In the genomic region with DNA sequence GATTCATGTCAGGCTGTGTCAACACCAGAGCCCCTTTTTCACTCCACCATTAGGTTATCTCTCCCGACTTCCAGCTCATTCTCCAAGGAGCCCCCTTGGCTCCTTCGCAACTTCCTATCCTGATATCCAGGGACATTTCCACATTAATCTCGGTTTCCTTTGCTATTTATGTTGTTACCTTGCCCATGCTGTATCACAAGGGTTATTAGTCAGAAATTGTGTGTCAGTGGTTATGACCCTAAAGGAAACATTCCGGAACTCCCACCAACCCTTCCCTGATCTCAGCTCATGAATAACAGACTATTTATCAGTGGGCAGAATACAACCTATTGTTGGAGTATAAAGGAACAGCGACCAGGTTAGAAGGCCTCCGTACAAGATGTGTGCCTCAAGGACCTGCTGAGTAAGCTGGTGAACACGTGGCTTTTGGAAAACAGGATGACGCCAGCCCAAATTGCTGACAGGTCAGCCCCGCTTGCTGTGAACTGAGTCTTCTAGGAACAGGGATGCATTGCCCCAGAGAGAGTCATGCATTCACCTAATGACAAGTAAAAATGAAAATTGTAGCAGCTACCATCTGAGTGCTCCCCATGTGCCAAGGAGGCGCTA, we compare ENCODE assay signal across 20 cellular contexts.
DNase-seq lines count a peak whose midpoint lies in the region; ATAC-seq, FAIRE-seq and TF ChIP-seq lines count a peak whose summit lies in the region.
"Had no signal": no experiment of that assay in that cellular context is flagged by ENCODE, and none has a peak within 500 bp of the region (broad histone marks: within the 10 kb centered on the region; RNA-seq: fewer than 3 reads in every experiment).

No MANE protein-coding gene starts in this region.

- no peak overlapping the region for H3K4me2 ChIP-seq in PC-3 (ENCODE audit: low read length)
- peak overlapping the region; percentile 41 for H3K4me2 ChIP-seq in endothelial cell of umbilical vein (ENCODE audit: insufficient read depth, low read length)
- no peak overlapping the region for H3K4me2 ChIP-seq in parathyroid adenoma (ENCODE audit: low read length)

- dilution Hi-C loops in endothelial cell of umbilical vein (cut with MboI; ENCODE audit: extremely low pct_ligation_motif_present, low sequenced_read_pairs): no loop called here

- 69 to 72% methylated on average over 10 of the region's 10 CpGs for WGBS in heart right ventricle, 2 donors

- no peak overlapping the region for H2AFZ ChIP-seq in PC-3 (ENCODE audit: low read length)
- H2AFZ ChIP-seq in endothelial cell of umbilical vein (ENCODE audit: low read depth, low read length): no peak overlapping the region
- no peak overlapping the region for H2AFZ ChIP-seq in parathyroid adenoma

- DNase-seq in heart right ventricle (no peak), left ventricle myocardium inferior (no peak), PC-3 (no peak), endothelial cell of umbilical vein (ENCODE audit: low read depth, low spot score) (peak; percentile 95), chondrocyte (ENCODE audit: low spot score) (no peak)
- no peak for DNase-seq in activated effector memory CD4-positive, alpha-beta T cell treated with anti-CD3 and anti-CD28 coated beads, Interleukin-2, amount 50 U/mL, for 16 hours
- DNase-seq: BE2C; CD4-positive, CD25-positive, alpha-beta regulatory T cell; DMS153; GDM1; H9; NCI-H1092 treated with DMSO at 0.1 percent for 48 hours; NCI-H146; NCI-H2081; NCI-H510A; NCI-H748 treated with DMSO at 0.1 percent for 48 hours; SHP77 treated with DMSO at 0.1 percent for 48 hours had no signal

- TF ChIP-seq CTCF in heart right ventricle (IDR thresholded peaks at IDR 0.05): no peak
- TF ChIP-seq CTCF in left ventricle myocardium inferior (IDR thresholded peaks at IDR 0.05; ENCODE audit: borderline replicate concordance): no peak
- TF ChIP-seq CTCF in PC-3 (conservative IDR thresholded peaks at IDR 0.05; ENCODE audit: low read depth, low read length): no peak
- no peak for TF ChIP-seq CTCF in endothelial cell of umbilical vein (IDR thresholded peaks at IDR 0.05; ENCODE audit: extremely low read depth in 1 of 2, insufficient read depth in 1 of 2, low read depth in 1 of 2, low read length in 2 of 2)
- no peak for TF ChIP-seq CTCF in parathyroid adenoma (IDR thresholded peaks at IDR 0.05)
- TF ChIP-seq CTCF in chondrocyte (IDR thresholded peaks at IDR 0.05): no peak

- no peaks in the 10 kb centered on the region for H3K36me3 ChIP-seq in heart right ventricle
- H3K36me3 ChIP-seq in left ventricle myocardium inferior: no peaks in the 10 kb centered on the region
- H3K36me3 ChIP-seq in PC-3 (ENCODE audit: low read depth, low read length): no peaks in the 10 kb centered on the region
- H3K36me3 ChIP-seq in endothelial cell of umbilical vein (ENCODE audit: control insufficient read depth in 2 of 2, extremely low read depth in 1 of 2, insufficient read depth in 2 of 2, low read length in 2 of 2): no peaks in the 10 kb centered on the region
- no peaks in the 10 kb centered on the region for H3K36me3 ChIP-seq in parathyroid adenoma (ENCODE audit: control insufficient read depth, insufficient read depth, low read length)
- H3K36me3 ChIP-seq: BE2C had no signal

- H3K27me3 Mint-ChIP-seq in chondrocyte (ENCODE audit: low read depth): no peaks in the 10 kb centered on the region
- H3K27me3 Mint-ChIP-seq: CD4-positive, CD25-positive, alpha-beta regulatory T cell; IgD-negative memory B cell had no signal

- no peaks in the 10 kb centered on the region for H3K27me3 ChIP-seq in heart right ventricle
- no peaks in the 10 kb centered on the region for H3K27me3 ChIP-seq in left ventricle myocardium inferior (ENCODE audit: low read depth)
- H3K27me3 ChIP-seq in PC-3 (ENCODE audit: low read length): no peaks in the 10 kb centered on the region
- no peaks in the 10 kb centered on the region for H3K27me3 ChIP-seq in endothelial cell of umbilical vein (ENCODE audit: control insufficient read depth in 2 of 2, insufficient read depth in 2 of 2, low read length in 2 of 2)
- H3K27me3 ChIP-seq in parathyroid adenoma (ENCODE audit: control insufficient read depth, insufficient read depth, low read length): no peaks in the 10 kb centered on the region
- H3K27me3 ChIP-seq: BE2C had no signal

- no peaks in the 10 kb centered on the region for H3K9me1 ChIP-seq in endothelial cell of umbilical vein (replicated peaks; ENCODE audit: control insufficient read depth, extremely low read depth, insufficient read depth, low read length)

- no peak overlapping the region for H3K27ac Mint-ChIP-seq in chondrocyte (ENCODE audit: unreplicated experiment)
- H3K27ac Mint-ChIP-seq: CD4-positive, CD25-positive, alpha-beta regulatory T cell; H9; IgD-negative memory B cell had no signal

- H3K9ac ChIP-seq in PC-3 (ENCODE audit: low read length) (no peak overlapping the region), endothelial cell of umbilical vein (replicated peaks; ENCODE audit: extremely low read depth, insufficient read depth, low read length) (no peak overlapping the region), parathyroid adenoma (no peak overlapping the region)

- H3K4me1 Mint-ChIP-seq in chondrocyte (ENCODE audit: low read depth): no peaks in the 10 kb centered on the region
- H3K4me1 Mint-ChIP-seq: CD4-positive, CD25-positive, alpha-beta regulatory T cell had no signal

- POLR2A ChIA-PET in PC-3 (lab: Charles Lee; ENCODE audit: unreplicated experiment) (no interaction called here), endothelial cell of umbilical vein (lab: Charles Lee) (interaction anchor here (0.6 to 1.2 kb wide), 3 partner anchors 22 to 1891 kb away, joined by 3 read pairs; no protein-coding TSS in a partner anchor)

- BruUV-seq in PC-3 (replicated peaks; lab: Mats Ljungman, UMichigan): no TSS peak
- no TSS peak for BruUV-seq in endothelial cell of umbilical vein (replicated peaks; lab: Mats Ljungman, UMichigan)

- TF ChIP-seq POLR2A in endothelial cell of umbilical vein (IDR thresholded peaks at IDR 0.05; ENCODE audit: low read depth, low read length): no peak

- H4K20me1 ChIP-seq in PC-3 (ENCODE audit: low read length) (no peaks in the 10 kb centered on the region), endothelial cell of umbilical vein (replicated peaks; ENCODE audit: control insufficient read depth, extremely low read depth, insufficient read depth, low read length) (no peaks in the 10 kb centered on the region)

- H3K4me3 ChIP-seq in heart right ventricle: no peak overlapping the region
- H3K4me3 ChIP-seq in left ventricle myocardium inferior: no peak overlapping the region
- H3K4me3 ChIP-seq in PC-3 (ENCODE audit: low read length): no peak overlapping the region
- H3K4me3 ChIP-seq in endothelial cell of umbilical vein (replicated peaks in 1 of 3; ENCODE audit: insufficient read depth in 1 of 3, low read depth in 1 of 3, low read length in 3 of 3): no peak overlapping the region
- H3K4me3 ChIP-seq in parathyroid adenoma (ENCODE audit: low read depth, low read length): no peak overlapping the region

- H3K4me3 Mint-ChIP-seq in chondrocyte (ENCODE audit: unreplicated experiment): no peak overlapping the region
- H3K4me3 Mint-ChIP-seq: CD4-positive, CD25-positive, alpha-beta regulatory T cell; H9; IgD-negative memory B cell had no signal

- CTCF ChIA-PET in PC-3 (lab: Charles Lee) (no interaction called here), endothelial cell of umbilical vein (lab: Charles Lee) (interaction anchor here (1.1 to 3.0 kb wide), 10 partner anchors 8 to 1120 kb away, joined by 3 to 15 read pairs (median 4); partner anchors contain the start of gene PLPP3)

- H3K79me2 ChIP-seq in PC-3 (ENCODE audit: low read length): no peaks in the 10 kb centered on the region
- no peaks in the 10 kb centered on the region for H3K79me2 ChIP-seq in endothelial cell of umbilical vein (ENCODE audit: control insufficient read depth, insufficient read depth, low read length)
- no peaks in the 10 kb centered on the region for H3K79me2 ChIP-seq in parathyroid adenoma

- intact Hi-C loops in heart right ventricle (cut with DNase I): loop anchor here in 1 of 10 donors (5.0 kb wide), 1 partner anchor 46 kb away; no protein-coding TSS in a partner anchor
- intact Hi-C loops in left ventricle myocardium inferior (cut with micrococcal nuclease): no loop called here
- intact Hi-C loops in PC-3 (cut with micrococcal nuclease): no loop called here
- intact Hi-C loops in endothelial cell of umbilical vein (cut with micrococcal nuclease): loop anchor here (1.0 to 5.0 kb wide), 2 partner anchors 41 to 120 kb away; no protein-coding TSS in a partner anchor

- no peaks in the 10 kb centered on the region for H3K9me3 ChIP-seq in heart right ventricle
- no peaks in the 10 kb centered on the region for H3K9me3 ChIP-seq in left ventricle myocardium inferior (replicated peaks)
- H3K9me3 ChIP-seq in PC-3 (ENCODE audit: low read length): no peaks in the 10 kb centered on the region
- no peaks in the 10 kb centered on the region for H3K9me3 ChIP-seq in endothelial cell of umbilical vein (replicated peaks; ENCODE audit: control insufficient read depth, insufficient read depth, low read length)
- no peaks in the 10 kb centered on the region for H3K9me3 ChIP-seq in parathyroid adenoma (ENCODE audit: control insufficient read depth, low read length)
- H3K9me3 ChIP-seq: BE2C had no signal

- H3K27ac ChIP-seq in heart right ventricle (peak overlapping the region in 3 of 10 donors; percentile 16 to 28 (median 27)), left ventricle myocardium inferior (replicated peaks) (no peak overlapping the region), PC-3 (ENCODE audit: low read length) (peak overlapping the region; percentile 44; the same call in 1 of the 2 replicates), endothelial cell of umbilical vein (ENCODE audit: insufficient read depth, low read depth, low read length) (peak overlapping the region; percentile 67), parathyroid adenoma (peak overlapping the region; percentile 47)

- H3K9me2 ChIP-seq in PC-3 (replicated peaks; ENCODE audit: low read length): no peaks in the 10 kb centered on the region

- no peaks in the 10 kb centered on the region for H3F3A ChIP-seq in PC-3 (ENCODE audit: low read length, unreplicated experiment)

- H3K4me1 ChIP-seq in heart right ventricle (peaks cover 0 to 32% (median 11%) of the 10 kb centered on the region in 9 donors), left ventricle myocardium inferior (peaks cover 29% of the 10 kb centered on the region), PC-3 (ENCODE audit: insufficient read depth, low read length) (peaks cover 13% of the 10 kb centered on the region), endothelial cell of umbilical vein (ENCODE audit: control insufficient read depth, extremely low read depth, insufficient read depth, low read length) (peaks cover 21% of the 10 kb centered on the region), parathyroid adenoma (peaks cover 3% of the 10 kb centered on the region)

- no peaks in the 10 kb centered on the region for H3K9me3 Mint-ChIP-seq in chondrocyte (ENCODE audit: low read depth)
- H3K9me3 Mint-ChIP-seq: H9, IgD-negative memory B cell had no signal

- H3K36me3 Mint-ChIP-seq in chondrocyte (ENCODE audit: low read depth): no peaks in the 10 kb centered on the region
- H3K36me3 Mint-ChIP-seq: CD4-positive, CD25-positive, alpha-beta regulatory T cell; IgD-negative memory B cell had no signal

- FAIRE-seq in endothelial cell of umbilical vein (lab: Jason Lieb, UNC): peak; percentile 91

- ATAC-seq in heart right ventricle (peak in 5 of 8 donors; percentile 17 to 49 (median 27)), PC-3 (no peak), GM18909 (IDR thresholded peaks at IDR 0.05; ENCODE audit: poor library complexity, unreplicated experiment) (no peak)

Comparison
In these comparisons a context has a peak if more than half of its experiments do, and no peak if none do; other contexts are left out.
1. ATAC-seq: peak in heart right ventricle (5 of 8); none in PC-3 (single experiment) and GM18909 (single experiment).